Comparison of ENCODE assay signal across 25 cellular contexts in genomic region chr5:6905883-6906282, GRCh38.
A peak's percentile ranks its signal among the peaks of the same experiment; 100 is the strongest.
DNase-seq lines count a peak whose midpoint lies in the region; ATAC-seq, FAIRE-seq and TF ChIP-seq lines count a peak whose summit lies in the region.
"Had no signal": no experiment of that assay in that cellular context is flagged by ENCODE, and none has a peak within 500 bp of the region (broad histone marks: within the 10 kb centered on the region; RNA-seq: fewer than 3 reads in every experiment).

No MANE protein-coding gene starts in this region.

- DNase-seq in Daoy (ENCODE audit: low read depth) (peak; percentile 48), bronchial epithelial cell (ENCODE audit: low read depth) (peak; percentile 77), left ventricle myocardium superior (no peak), sciatic nerve (ENCODE audit: low spot score) (no peak), anterior cingulate cortex (lab: John Stamatoyannopoulos, UW) (no peak), SIG-M5 treated with dmso at 0.1 percent for 504 hours (lab: John Stamatoyannopoulos, UW; ENCODE audit: unreplicated experiment) (no peak), MV-4-11 (lab: John Stamatoyannopoulos, UW) (no peak)
- DNase-seq in activated T-helper 1 cell treated with anti-CD3 and anti-CD28 coated beads, Interleukin-12 subunit alpha, Interleukin-12 subunit beta, Interleukin-2, Interleukin-4 antibody, amounts not matched to agents 30 ng/mL and 10 ng/mL and 1 ng/mL, durations not matched to agents 14 hours and 24 hours and 36 hours (ENCODE audit: low spot score), result no peak
- DNase-seq: activated CD4-positive, alpha-beta T cell treated with anti-CD3 and anti-CD28 coated beads, Interleukin-2, amount 50 U/mL, for 4 hours; activated effector memory CD4-positive, alpha-beta T cell treated with Interleukin-2 at 50 U/mL for 16 hours; activated naive CD8-positive, alpha-beta T cell treated with anti-CD3 and anti-CD28 coated beads, Interleukin-2, amount 50 U/mL, for 24 hours; cortex of kidney; foreskin keratinocyte; GF-D8; HFFc6; hypothalamus; KBM-7; NCI-H2171; NCI-H524 treated with DMSO at 0.1 percent for 48 hours; nucleus accumbens; retina; RPMI8226; T1000; upper lobe of left lung had no signal

- no peaks in the 10 kb centered on the region for H3K36me3 ChIP-seq in bronchial epithelial cell (ENCODE audit: control insufficient read depth, insufficient read depth, low read length)
- H3K36me3 ChIP-seq: upper lobe of left lung had no signal

- peak; percentile 90 for ATAC-seq in left ventricle myocardium superior
- ATAC-seq in sciatic nerve, result peak; percentile 92
- ATAC-seq: activated naive CD8-positive, alpha-beta T cell treated with anti-CD3 and anti-CD28 coated beads, Interleukin-2, amount 50 U/mL, for 24 hours; foreskin keratinocyte; WTC11 had no signal

- no peak overlapping the region for H3K27ac Mint-ChIP-seq in activated T-helper 1 cell treated with anti-CD3 and anti-CD28 coated beads, Interleukin-12 subunit alpha, Interleukin-12 subunit beta, Interleukin-2, Interleukin-4 antibody, amounts not matched to agents 30 ng/mL and 10 ng/mL and 1 ng/mL, durations not matched to agents 14 hours and 24 hours and 36 hours
- H3K27ac Mint-ChIP-seq: activated naive CD8-positive, alpha-beta T cell treated with anti-CD3 and anti-CD28 coated beads, Interleukin-2, amount 50 U/mL, for 24 hours; HFFc6; WTC11 had no signal

- no peaks in the 10 kb centered on the region for H3K4me1 Mint-ChIP-seq in activated T-helper 1 cell treated with anti-CD3 and anti-CD28 coated beads, Interleukin-12 subunit alpha, Interleukin-12 subunit beta, Interleukin-2, Interleukin-4 antibody, amounts not matched to agents 30 ng/mL and 10 ng/mL and 1 ng/mL, durations not matched to agents 14 hours and 24 hours and 36 hours (ENCODE audit: low read depth)
- H3K4me1 Mint-ChIP-seq: activated naive CD8-positive, alpha-beta T cell treated with anti-CD3 and anti-CD28 coated beads, Interleukin-2, amount 50 U/mL, for 24 hours had no signal

- no peaks in the 10 kb centered on the region for H3K36me3 Mint-ChIP-seq in activated T-helper 1 cell treated with anti-CD3 and anti-CD28 coated beads, Interleukin-12 subunit alpha, Interleukin-12 subunit beta, Interleukin-2, Interleukin-4 antibody, amounts not matched to agents 30 ng/mL and 10 ng/mL and 1 ng/mL, durations not matched to agents 14 hours and 24 hours and 36 hours (ENCODE audit: low read depth)
- H3K36me3 Mint-ChIP-seq: WTC11 had no signal

- no peaks in the 10 kb centered on the region for H3K27me3 ChIP-seq in bronchial epithelial cell (ENCODE audit: control insufficient read depth, insufficient read depth, low read length)
- H3K27me3 ChIP-seq: foreskin keratinocyte, upper lobe of left lung had no signal

- no peak overlapping the region for H3K4me3 Mint-ChIP-seq in activated T-helper 1 cell treated with anti-CD3 and anti-CD28 coated beads, Interleukin-12 subunit alpha, Interleukin-12 subunit beta, Interleukin-2, Interleukin-4 antibody, amounts not matched to agents 30 ng/mL and 10 ng/mL and 1 ng/mL, durations not matched to agents 14 hours and 24 hours and 36 hours
- H3K4me3 Mint-ChIP-seq: activated naive CD8-positive, alpha-beta T cell treated with anti-CD3 and anti-CD28 coated beads, Interleukin-2, amount 50 U/mL, for 24 hours; HFFc6; WTC11 had no signal

- no peak for FAIRE-seq in bronchial epithelial cell (lab: Jason Lieb, UNC)

- H3K4me3 ChIP-seq in bronchial epithelial cell (ENCODE audit: low read depth, low read length), result no peak overlapping the region
- H3K4me3 ChIP-seq: upper lobe of left lung had no signal

- intact Hi-C loops in left ventricle myocardium superior (cut with micrococcal nuclease), result no loop called here
- intact Hi-C loops in sciatic nerve (cut with DNase I), result no loop called here
- intact Hi-C loops in activated T-helper 1 cell treated with anti-CD3 and anti-CD28 coated beads, Interleukin-12 subunit alpha, Interleukin-12 subunit beta, Interleukin-2, Interleukin-4 antibody, amounts not matched to agents 30 ng/mL and 10 ng/mL and 1 ng/mL, durations not matched to agents 14 hours and 24 hours and 36 hours (cut with micrococcal nuclease), result no loop called here

- H3K27me3 Mint-ChIP-seq in activated T-helper 1 cell treated with anti-CD3 and anti-CD28 coated beads, Interleukin-12 subunit alpha, Interleukin-12 subunit beta, Interleukin-2, Interleukin-4 antibody, amounts not matched to agents 30 ng/mL and 10 ng/mL and 1 ng/mL, durations not matched to agents 14 hours and 24 hours and 36 hours (ENCODE audit: insufficient read depth), result peaks cover 2% of the 10 kb centered on the region

- H3K9me3 Mint-ChIP-seq in activated T-helper 1 cell treated with anti-CD3 and anti-CD28 coated beads, Interleukin-12 subunit alpha, Interleukin-12 subunit beta, Interleukin-2, Interleukin-4 antibody, amounts not matched to agents 30 ng/mL and 10 ng/mL and 1 ng/mL, durations not matched to agents 14 hours and 24 hours and 36 hours, result no peaks in the 10 kb centered on the region
- H3K9me3 Mint-ChIP-seq: activated naive CD8-positive, alpha-beta T cell treated with anti-CD3 and anti-CD28 coated beads, Interleukin-2, amount 50 U/mL, for 24 hours; WTC11 had no signal

- TF ChIP-seq CTCF in bronchial epithelial cell (IDR thresholded peaks at IDR 0.05; ENCODE audit: insufficient read depth, low read length, severe bottlenecking), result no peak

Comparison
In these comparisons a context has a peak if more than half of its experiments do, and no peak if none do; other contexts are left out.
1. DNase-seq: peak in Daoy (single experiment) and bronchial epithelial cell (single experiment); none in left ventricle myocardium superior (single experiment), sciatic nerve (single experiment), anterior cingulate cortex (0 of 58), activated T-helper 1 cell treated with anti-CD3 and anti-CD28 coated beads, Interleukin-12 subunit alpha, Interleukin-12 subunit beta, Interleukin-2, Interleukin-4 antibody, amounts not matched to agents 30 ng/mL and 10 ng/mL and 1 ng/mL, durations not matched to agents 14 hours and 24 hours and 36 hours (single experiment), SIG-M5 treated with dmso at 0.1 percent for 504 hours (single experiment) and MV-4-11 (single experiment).